26 cellular contexts compared by ENCODE assay signal in the genomic region with DNA sequence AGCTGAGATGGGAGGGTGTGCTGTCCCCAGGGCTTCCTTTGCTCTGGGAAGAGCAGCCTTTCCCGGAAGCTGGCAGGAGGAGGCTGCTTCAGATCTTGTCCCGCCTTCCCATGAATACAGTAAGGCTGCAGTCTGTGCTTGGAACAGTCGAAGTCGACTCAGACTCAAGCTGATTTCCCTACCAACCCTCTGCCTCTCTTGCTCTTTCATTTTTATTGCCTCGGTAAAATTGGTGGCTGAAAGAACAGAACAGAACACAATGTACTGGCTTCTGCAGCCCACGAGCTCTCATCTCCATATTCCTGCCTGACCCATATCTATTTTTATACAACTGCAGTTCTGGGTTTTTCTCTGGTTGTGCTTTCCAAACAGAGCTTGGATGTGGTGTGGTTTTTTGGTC.
DNase-seq lines count a peak whose midpoint lies in the region; ATAC-seq and TF ChIP-seq lines count a peak whose summit lies in the region.
"Had no signal": no experiment of that assay in that cellular context is flagged by ENCODE, and none has a peak within 500 bp of the region (broad histone marks: within the 10 kb centered on the region; RNA-seq: fewer than 3 reads in every experiment).

No MANE protein-coding gene starts in this region.

- TF ChIP-seq POLR2A in gastrocnemius medialis (IDR thresholded peaks at IDR 0.05) = no peak

- in situ Hi-C loops in gastrocnemius medialis (cut with MboI; ENCODE audit: low sequenced_read_pairs in 4 of 4) = no loop called here

- WGBS in aorta, 2 donors = 24 to 42% methylated on average over 6 of the region's 6 CpGs

- H3K9me3 ChIP-seq in right atrium auricular region = no peaks in the 10 kb centered on the region
- no peaks in the 10 kb centered on the region for H3K9me3 ChIP-seq in gastrocnemius medialis
- no peaks in the 10 kb centered on the region for H3K9me3 ChIP-seq in aorta (ENCODE audit: control insufficient read depth, low read length)
- H3K9me3 ChIP-seq: ovary had no signal

- H3K27me3 Mint-ChIP-seq in immature natural killer cell (ENCODE audit: low read depth in 3 of 3) = peaks cover 8% of the 10 kb centered on the region in 3 donors

- intact Hi-C loops in Right ventricle myocardium inferior (cut with DNase I) = loop anchor here (2.0 kb wide), 1 partner anchor 51 kb away; no protein-coding TSS in a partner anchor
- intact Hi-C loops in cardiac septum (cut with DNase I) = no loop called here
- intact Hi-C loops in gastrocnemius medialis (cut with DNase I; ENCODE audit: low total_unique reads) = no loop called here
- intact Hi-C loops in aorta (cut with DNase I) = no loop called here

- H3K27me3 ChIP-seq in right atrium auricular region = no peaks in the 10 kb centered on the region
- no peaks in the 10 kb centered on the region for H3K27me3 ChIP-seq in gastrocnemius medialis
- H3K27me3 ChIP-seq in aorta (ENCODE audit: control insufficient read depth in 1 of 2, insufficient read depth in 2 of 2, low read length in 1 of 2) = no peaks in the 10 kb centered on the region
- H3K27me3 ChIP-seq: ovary had no signal

- no peak overlapping the region for H3K4me3 Mint-ChIP-seq in immature natural killer cell
- H3K4me3 Mint-ChIP-seq: activated CD4-positive, alpha-beta memory T cell treated with anti-CD3 and anti-CD28 coated beads for 36 hours; CD8-positive, alpha-beta T cell; memory B cell; naive B cell had no signal

- H3K4me1 Mint-ChIP-seq in immature natural killer cell = no peaks in the 10 kb centered on the region
- H3K4me1 Mint-ChIP-seq: memory B cell, naive B cell had no signal

- H3K36me3 ChIP-seq in right atrium auricular region (no peaks in the 10 kb centered on the region), gastrocnemius medialis (no peaks in the 10 kb centered on the region), aorta (ENCODE audit: control insufficient read depth in 1 of 2, insufficient read depth in 2 of 2, low read length in 1 of 2) (no peaks in the 10 kb centered on the region)
- H3K36me3 ChIP-seq: ovary had no signal

- H3K9me3 Mint-ChIP-seq in immature natural killer cell = no peaks in the 10 kb centered on the region
- H3K9me3 Mint-ChIP-seq: activated CD4-positive, alpha-beta memory T cell treated with anti-CD3 and anti-CD28 coated beads for 36 hours; CD8-positive, alpha-beta T cell; memory B cell had no signal

- ATAC-seq in Right ventricle myocardium inferior (peak; percentile 69), gastrocnemius medialis (peak; percentile 84), aorta (ENCODE audit: low FRiP score) (peak; percentile 64)
- ATAC-seq: CD8-positive, alpha-beta T cell; foreskin keratinocyte had no signal

- H3K36me3 Mint-ChIP-seq in immature natural killer cell = no peaks in the 10 kb centered on the region
- H3K36me3 Mint-ChIP-seq: activated CD4-positive, alpha-beta memory T cell treated with anti-CD3 and anti-CD28 coated beads for 36 hours; CD8-positive, alpha-beta T cell; memory B cell; naive B cell had no signal

- peak overlapping the region; percentile 59 to 67 for H3K27ac ChIP-seq in right atrium auricular region
- peak overlapping the region; percentile 34 to 78 (median 54) for H3K27ac ChIP-seq in gastrocnemius medialis
- peak overlapping the region in 1 of 2 donors; percentile 28 for H3K27ac ChIP-seq in aorta (ENCODE audit: low read depth in 1 of 2, low read length in 2 of 2)
- H3K27ac ChIP-seq: 22Rv1, foreskin keratinocyte, ovary had no signal

- no peak overlapping the region for H3K27ac Mint-ChIP-seq in immature natural killer cell
- H3K27ac Mint-ChIP-seq: activated CD4-positive, alpha-beta memory T cell treated with anti-CD3 and anti-CD28 coated beads for 36 hours; CD8-positive, alpha-beta T cell; memory B cell had no signal

- H3K4me1 ChIP-seq in right atrium auricular region (peaks cover 0 to 16% of the 10 kb centered on the region in 2 donors), gastrocnemius medialis (peaks cover 0 to 29% of the 10 kb centered on the region in 2 donors), aorta (ENCODE audit: control insufficient read depth in 1 of 2, insufficient read depth in 2 of 2, low read length in 2 of 2) (no peaks in the 10 kb centered on the region)
- H3K4me1 ChIP-seq: foreskin keratinocyte had no signal

- TF ChIP-seq CTCF in right atrium auricular region (IDR thresholded peaks at IDR 0.05) (no peak), gastrocnemius medialis (IDR thresholded peaks at IDR 0.05 in 4 of 5, conservative IDR thresholded peaks at IDR 0.05 in 1 of 5) (no peak)

- H3K4me3 ChIP-seq in right atrium auricular region = no peak overlapping the region
- H3K4me3 ChIP-seq in gastrocnemius medialis = no peak overlapping the region
- no peak overlapping the region for H3K4me3 ChIP-seq in aorta (ENCODE audit: low read length in 2 of 2)
- H3K4me3 ChIP-seq: ovary had no signal

- DNase-seq in Right ventricle myocardium inferior (ENCODE audit: missing footprints) (no peak), cardiac septum (ENCODE audit: low spot score) (no peak), right atrium auricular region (ENCODE audit: low spot score) (no peak), gastrocnemius medialis (no peak), aorta (no peak), GM19238 (ENCODE audit: insufficient read length, low spot score) (no peak), immature natural killer cell (no peak), UCSD-AML1 (lab: John Stamatoyannopoulos, UW; ENCODE audit: unreplicated experiment) (no peak)
- DNase-seq: activated CD4-positive, alpha-beta memory T cell treated with anti-CD3 and anti-CD28 coated beads for 36 hours; activated CD4-positive, CD25-positive, alpha-beta regulatory T cell; activated T-cell treated with anti-CD3 and anti-CD28 coated beads for 4 hours; amniotic stem cell; CD8-positive, alpha-beta T cell; central memory CD4-positive, alpha-beta T cell; effector CD4-positive, alpha-beta T cell; foreskin keratinocyte; KG1; naive B cell; NCI-H1436 treated with DMSO at 0.1 percent for 48 hours; NCI-H2171; NCI-H524 treated with DMSO at 0.1 percent for 48 hours; ovary; RPMI8226; T-helper 9 cell had no signal
